Comparison of ENCODE assay signal across 8 cellular contexts in genomic region chr7:122528879-122529481, GRCh38.
DNase-seq lines count a peak whose midpoint lies in the region; ATAC-seq lines count a peak whose summit lies in the region.

No MANE protein-coding gene starts in this region.

- ATAC-seq in GM19328 (IDR thresholded peaks at IDR 0.05; ENCODE audit: unreplicated experiment) (no peak), HG02840 (IDR thresholded peaks at IDR 0.05; ENCODE audit: low FRiP score, unreplicated experiment) (no peak)

- DNase-seq in NCI-H510A treated with DMSO at 0.1 percent for 48 hours (lab: John Stamatoyannopoulos, UW) (peak; percentile 12), NCI-H510A (lab: John Stamatoyannopoulos, UW) (no peak), NCI-H1436 (lab: John Stamatoyannopoulos, UW) (peak; percentile 49), amniotic epithelial cell (ENCODE audit: low read depth) (peak; percentile 49), kidney tubule cell (ENCODE audit: low spot score) (peak; percentile 48), anterior cingulate cortex (lab: John Stamatoyannopoulos, UW) (no peak)

Comparison
In these comparisons a context has a peak if more than half of its experiments do, and no peak if none do; other contexts are left out.
1. DNase-seq: peak in NCI-H510A treated with DMSO at 0.1 percent for 48 hours (single experiment), NCI-H1436 (single experiment), amniotic epithelial cell (single experiment) and kidney tubule cell (single experiment); none in NCI-H510A (single experiment) and anterior cingulate cortex (0 of 58).